Comparison of ENCODE assay signal across 1 cellular context in the genomic region with DNA sequence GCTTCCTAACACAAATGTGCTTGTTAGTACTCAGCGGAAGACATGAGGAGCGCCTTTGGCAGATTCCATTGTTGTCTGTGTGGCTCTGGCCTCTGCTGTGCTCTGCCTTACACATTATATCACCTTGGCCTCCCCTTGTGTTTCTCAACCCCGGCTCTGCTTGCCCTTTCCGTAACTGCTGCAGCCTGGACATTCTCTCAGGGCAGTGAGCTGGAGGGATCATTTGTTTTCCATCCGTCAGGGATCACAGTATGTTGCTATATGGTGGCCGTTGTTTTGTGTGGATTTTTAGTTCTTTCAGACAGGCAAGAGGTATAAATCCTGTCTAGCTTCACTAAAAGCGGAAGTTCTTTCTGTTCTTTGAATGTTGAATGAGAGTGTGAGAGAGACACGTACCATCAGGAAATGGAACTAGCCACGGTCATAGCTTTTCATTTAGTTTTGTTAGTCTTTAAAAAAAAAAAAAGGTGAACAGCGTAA.
TF ChIP-seq lines count a peak whose summit lies in the region.

No MANE protein-coding gene starts in this region.

TF ChIP-seq in HepG2, 621 proteins besides CTCF, POLR2A, EP300 and RAD21 (continued from another document):
- TF ChIP-seq, protein P1, sequence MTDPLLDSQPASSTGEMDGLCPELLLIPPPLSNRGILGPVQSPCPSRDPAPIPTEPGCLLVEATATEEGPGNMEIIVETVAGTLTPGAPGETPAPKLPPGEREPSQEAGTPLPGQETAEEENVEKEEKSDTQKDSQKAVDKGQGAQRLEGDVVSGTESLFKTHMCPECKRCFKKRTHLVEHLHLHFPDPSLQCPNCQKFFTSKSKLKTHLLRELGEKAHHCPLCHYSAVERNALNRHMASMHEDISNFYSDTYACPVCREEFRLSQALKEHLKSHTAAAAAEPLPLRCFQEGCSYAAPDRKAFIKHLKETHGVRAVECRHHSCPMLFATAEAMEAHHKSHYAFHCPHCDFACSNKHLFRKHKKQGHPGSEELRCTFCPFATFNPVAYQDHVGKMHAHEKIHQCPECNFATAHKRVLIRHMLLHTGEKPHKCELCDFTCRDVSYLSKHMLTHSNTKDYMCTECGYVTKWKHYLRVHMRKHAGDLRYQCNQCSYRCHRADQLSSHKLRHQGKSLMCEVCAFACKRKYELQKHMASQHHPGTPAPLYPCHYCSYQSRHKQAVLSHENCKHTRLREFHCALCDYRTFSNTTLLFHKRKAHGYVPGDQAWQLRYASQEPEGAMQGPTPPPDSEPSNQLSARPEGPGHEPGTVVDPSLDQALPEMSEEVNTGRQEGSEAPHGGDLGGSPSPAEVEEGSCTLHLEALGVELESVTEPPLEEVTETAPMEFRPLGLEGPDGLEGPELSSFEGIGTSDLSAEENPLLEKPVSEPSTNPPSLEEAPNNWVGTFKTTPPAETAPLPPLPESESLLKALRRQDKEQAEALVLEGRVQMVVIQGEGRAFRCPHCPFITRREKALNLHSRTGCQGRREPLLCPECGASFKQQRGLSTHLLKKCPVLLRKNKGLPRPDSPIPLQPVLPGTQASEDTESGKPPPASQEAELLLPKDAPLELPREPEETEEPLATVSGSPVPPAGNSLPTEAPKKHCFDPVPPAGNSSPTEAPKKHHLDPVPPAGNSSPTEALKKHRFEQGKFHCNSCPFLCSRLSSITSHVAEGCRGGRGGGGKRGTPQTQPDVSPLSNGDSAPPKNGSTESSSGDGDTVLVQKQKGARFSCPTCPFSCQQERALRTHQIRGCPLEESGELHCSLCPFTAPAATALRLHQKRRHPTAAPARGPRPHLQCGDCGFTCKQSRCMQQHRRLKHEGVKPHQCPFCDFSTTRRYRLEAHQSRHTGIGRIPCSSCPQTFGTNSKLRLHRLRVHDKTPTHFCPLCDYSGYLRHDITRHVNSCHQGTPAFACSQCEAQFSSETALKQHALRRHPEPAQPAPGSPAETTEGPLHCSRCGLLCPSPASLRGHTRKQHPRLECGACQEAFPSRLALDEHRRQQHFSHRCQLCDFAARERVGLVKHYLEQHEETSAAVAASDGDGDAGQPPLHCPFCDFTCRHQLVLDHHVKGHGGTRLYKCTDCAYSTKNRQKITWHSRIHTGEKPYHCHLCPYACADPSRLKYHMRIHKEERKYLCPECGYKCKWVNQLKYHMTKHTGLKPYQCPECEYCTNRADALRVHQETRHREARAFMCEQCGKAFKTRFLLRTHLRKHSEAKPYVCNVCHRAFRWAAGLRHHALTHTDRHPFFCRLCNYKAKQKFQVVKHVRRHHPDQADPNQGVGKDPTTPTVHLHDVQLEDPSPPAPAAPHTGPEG (CRISPR knock-in tag; IDR thresholded peaks at IDR 0.05) = no peak
- TF ChIP-seq, protein P2, sequence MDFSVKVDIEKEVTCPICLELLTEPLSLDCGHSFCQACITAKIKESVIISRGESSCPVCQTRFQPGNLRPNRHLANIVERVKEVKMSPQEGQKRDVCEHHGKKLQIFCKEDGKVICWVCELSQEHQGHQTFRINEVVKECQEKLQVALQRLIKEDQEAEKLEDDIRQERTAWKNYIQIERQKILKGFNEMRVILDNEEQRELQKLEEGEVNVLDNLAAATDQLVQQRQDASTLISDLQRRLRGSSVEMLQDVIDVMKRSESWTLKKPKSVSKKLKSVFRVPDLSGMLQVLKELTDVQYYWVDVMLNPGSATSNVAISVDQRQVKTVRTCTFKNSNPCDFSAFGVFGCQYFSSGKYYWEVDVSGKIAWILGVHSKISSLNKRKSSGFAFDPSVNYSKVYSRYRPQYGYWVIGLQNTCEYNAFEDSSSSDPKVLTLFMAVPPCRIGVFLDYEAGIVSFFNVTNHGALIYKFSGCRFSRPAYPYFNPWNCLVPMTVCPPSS (IDR thresholded peaks at IDR 0.05) = no peak
- TF ChIP-seq, protein P3, sequence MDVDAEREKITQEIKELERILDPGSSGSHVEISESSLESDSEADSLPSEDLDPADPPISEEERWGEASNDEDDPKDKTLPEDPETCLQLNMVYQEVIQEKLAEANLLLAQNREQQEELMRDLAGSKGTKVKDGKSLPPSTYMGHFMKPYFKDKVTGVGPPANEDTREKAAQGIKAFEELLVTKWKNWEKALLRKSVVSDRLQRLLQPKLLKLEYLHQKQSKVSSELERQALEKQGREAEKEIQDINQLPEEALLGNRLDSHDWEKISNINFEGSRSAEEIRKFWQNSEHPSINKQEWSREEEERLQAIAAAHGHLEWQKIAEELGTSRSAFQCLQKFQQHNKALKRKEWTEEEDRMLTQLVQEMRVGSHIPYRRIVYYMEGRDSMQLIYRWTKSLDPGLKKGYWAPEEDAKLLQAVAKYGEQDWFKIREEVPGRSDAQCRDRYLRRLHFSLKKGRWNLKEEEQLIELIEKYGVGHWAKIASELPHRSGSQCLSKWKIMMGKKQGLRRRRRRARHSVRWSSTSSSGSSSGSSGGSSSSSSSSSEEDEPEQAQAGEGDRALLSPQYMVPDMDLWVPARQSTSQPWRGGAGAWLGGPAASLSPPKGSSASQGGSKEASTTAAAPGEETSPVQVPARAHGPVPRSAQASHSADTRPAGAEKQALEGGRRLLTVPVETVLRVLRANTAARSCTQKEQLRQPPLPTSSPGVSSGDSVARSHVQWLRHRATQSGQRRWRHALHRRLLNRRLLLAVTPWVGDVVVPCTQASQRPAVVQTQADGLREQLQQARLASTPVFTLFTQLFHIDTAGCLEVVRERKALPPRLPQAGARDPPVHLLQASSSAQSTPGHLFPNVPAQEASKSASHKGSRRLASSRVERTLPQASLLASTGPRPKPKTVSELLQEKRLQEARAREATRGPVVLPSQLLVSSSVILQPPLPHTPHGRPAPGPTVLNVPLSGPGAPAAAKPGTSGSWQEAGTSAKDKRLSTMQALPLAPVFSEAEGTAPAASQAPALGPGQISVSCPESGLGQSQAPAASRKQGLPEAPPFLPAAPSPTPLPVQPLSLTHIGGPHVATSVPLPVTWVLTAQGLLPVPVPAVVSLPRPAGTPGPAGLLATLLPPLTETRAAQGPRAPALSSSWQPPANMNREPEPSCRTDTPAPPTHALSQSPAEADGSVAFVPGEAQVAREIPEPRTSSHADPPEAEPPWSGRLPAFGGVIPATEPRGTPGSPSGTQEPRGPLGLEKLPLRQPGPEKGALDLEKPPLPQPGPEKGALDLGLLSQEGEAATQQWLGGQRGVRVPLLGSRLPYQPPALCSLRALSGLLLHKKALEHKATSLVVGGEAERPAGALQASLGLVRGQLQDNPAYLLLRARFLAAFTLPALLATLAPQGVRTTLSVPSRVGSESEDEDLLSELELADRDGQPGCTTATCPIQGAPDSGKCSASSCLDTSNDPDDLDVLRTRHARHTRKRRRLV (CRISPR knock-in tag; IDR thresholded peaks at IDR 0.05) = no peak
- TF ChIP-seq EEA1 (CRISPR knock-in tag; IDR thresholded peaks at IDR 0.05; ENCODE audit: borderline replicate concordance) (no peak), ZNF703 (CRISPR knock-in tag; IDR thresholded peaks at IDR 0.05; ENCODE audit: borderline replicate concordance) (no peak), ZNF768 (CRISPR knock-in tag; IDR thresholded peaks at IDR 0.05) (no peak), ZNF550 (CRISPR knock-in tag; IDR thresholded peaks at IDR 0.05; ENCODE audit: borderline replicate concordance) (no peak), HDAC1 (CRISPR knock-in tag; IDR thresholded peaks at IDR 0.05) (no peak), ZSCAN31 (CRISPR knock-in tag; IDR thresholded peaks at IDR 0.05; ENCODE audit: low read depth) (no peak), ZNF354B (CRISPR knock-in tag; IDR thresholded peaks at IDR 0.05) (no peak), PRMT3 (CRISPR knock-in tag; IDR thresholded peaks at IDR 0.05; ENCODE audit: borderline replicate concordance, low read depth) (no peak), ZNF766 (CRISPR knock-in tag; IDR thresholded peaks at IDR 0.05; ENCODE audit: borderline replicate concordance) (no peak)
- TF ChIP-seq, protein P4, sequence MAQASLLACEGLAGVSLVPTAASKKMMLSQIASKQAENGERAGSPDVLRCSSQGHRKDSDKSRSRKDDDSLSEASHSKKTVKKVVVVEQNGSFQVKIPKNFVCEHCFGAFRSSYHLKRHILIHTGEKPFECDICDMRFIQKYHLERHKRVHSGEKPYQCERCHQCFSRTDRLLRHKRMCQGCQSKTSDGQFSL (CRISPR knock-in tag; IDR thresholded peaks at IDR 0.05) = no peak
- TF ChIP-seq, protein P5, sequence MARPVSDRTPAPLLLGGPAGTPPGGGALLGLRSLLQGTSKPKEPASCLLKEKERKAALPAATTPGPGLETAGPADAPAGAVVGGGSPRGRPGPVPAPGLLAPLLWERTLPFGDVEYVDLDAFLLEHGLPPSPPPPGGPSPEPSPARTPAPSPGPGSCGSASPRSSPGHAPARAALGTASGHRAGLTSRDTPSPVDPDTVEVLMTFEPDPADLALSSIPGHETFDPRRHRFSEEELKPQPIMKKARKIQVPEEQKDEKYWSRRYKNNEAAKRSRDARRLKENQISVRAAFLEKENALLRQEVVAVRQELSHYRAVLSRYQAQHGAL (CRISPR knock-in tag; IDR thresholded peaks at IDR 0.05; ENCODE audit: not compliant biosample characterization) = no peak
- TF ChIP-seq, protein P6, sequence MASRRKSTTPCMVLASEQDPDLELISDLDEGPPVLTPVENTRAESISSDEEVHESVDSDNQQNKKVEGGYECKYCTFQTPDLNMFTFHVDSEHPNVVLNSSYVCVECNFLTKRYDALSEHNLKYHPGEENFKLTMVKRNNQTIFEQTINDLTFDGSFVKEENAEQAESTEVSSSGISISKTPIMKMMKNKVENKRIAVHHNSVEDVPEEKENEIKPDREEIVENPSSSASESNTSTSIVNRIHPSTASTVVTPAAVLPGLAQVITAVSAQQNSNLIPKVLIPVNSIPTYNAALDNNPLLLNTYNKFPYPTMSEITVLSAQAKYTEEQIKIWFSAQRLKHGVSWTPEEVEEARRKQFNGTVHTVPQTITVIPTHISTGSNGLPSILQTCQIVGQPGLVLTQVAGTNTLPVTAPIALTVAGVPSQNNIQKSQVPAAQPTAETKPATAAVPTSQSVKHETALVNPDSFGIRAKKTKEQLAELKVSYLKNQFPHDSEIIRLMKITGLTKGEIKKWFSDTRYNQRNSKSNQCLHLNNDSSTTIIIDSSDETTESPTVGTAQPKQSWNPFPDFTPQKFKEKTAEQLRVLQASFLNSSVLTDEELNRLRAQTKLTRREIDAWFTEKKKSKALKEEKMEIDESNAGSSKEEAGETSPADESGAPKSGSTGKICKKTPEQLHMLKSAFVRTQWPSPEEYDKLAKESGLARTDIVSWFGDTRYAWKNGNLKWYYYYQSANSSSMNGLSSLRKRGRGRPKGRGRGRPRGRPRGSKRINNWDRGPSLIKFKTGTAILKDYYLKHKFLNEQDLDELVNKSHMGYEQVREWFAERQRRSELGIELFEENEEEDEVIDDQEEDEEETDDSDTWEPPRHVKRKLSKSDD (CRISPR knock-in tag; IDR thresholded peaks at IDR 0.05; ENCODE audit: low read depth) = no peak
